7 cellular contexts compared by ENCODE assay signal in genomic region chr5:147721191-147721960, GRCh38.
DNase-seq lines count a peak whose midpoint lies in the region; ATAC-seq and TF ChIP-seq lines count a peak whose summit lies in the region.
"Not testable (repeated sequence)": the region's sequence is repeated elsewhere in the genome, so short reads cannot be mapped to it uniquely, and the experiment has no call there.

No MANE protein-coding gene starts in this region.

- POLR2A ChIA-PET in Caco-2 (lab: Charles Lee) = not testable (repeated sequence)
- POLR2A ChIA-PET in WTC11 (lab: Charles Lee) = interaction anchor here (1.2 kb wide), 1 partner anchor 59 kb away, joined by 3 read pairs; no protein-coding TSS in a partner anchor

- not testable (repeated sequence) for H3K36me3 ChIP-seq in Caco-2 (ENCODE audit: control insufficient read depth, insufficient read depth, low read length); HUES6 (ENCODE audit: control insufficient read depth, insufficient read depth, low read length); endodermal cell (ENCODE audit: control insufficient read depth, insufficient read depth, low read length); neuron (ENCODE audit: insufficient read depth, low read length)

- not testable (repeated sequence) for TF ChIP-seq CTCF in Caco-2 (IDR thresholded peaks at IDR 0.05; ENCODE audit: insufficient read depth in 1 of 2, low read depth in 1 of 2, low read length in 1 of 2, severe bottlenecking in 1 of 2, unreplicated experiment in 1 of 2); WTC11 (IDR thresholded peaks at IDR 0.05); endodermal cell (conservative IDR thresholded peaks at IDR 0.05)

- not testable (repeated sequence) for BruUV-seq in Caco-2 (replicated peaks; lab: Mats Ljungman, UMichigan)

- not testable (repeated sequence) for H3K27me3 Mint-ChIP-seq in Caco-2 (ENCODE audit: insufficient read depth, unreplicated experiment); WTC11 (ENCODE audit: low read depth); endodermal cell (ENCODE audit: insufficient read depth)

- H2AFZ ChIP-seq in neuron (ENCODE audit: low read depth, low read length) = not testable (repeated sequence)

- DNase-seq in Caco-2 = peak; percentile 64 to 69
- peak; percentile 4 for DNase-seq in NCI-H748 treated with DMSO at 0.1 percent for 48 hours (lab: John Stamatoyannopoulos, UW)
- peak; percentile 66 for DNase-seq in WTC11 (ENCODE audit: low spot score)
- DNase-seq in endodermal cell = not testable (repeated sequence)

- H3K27ac ChIP-seq in HUES6 (ENCODE audit: low read depth, low read length) = peak overlapping the region; percentile 34; the same call in 1 of the 2 replicates
- not testable (repeated sequence) for H3K27ac ChIP-seq in endodermal cell (ENCODE audit: low read depth, low read length)

- H3K36me3 Mint-ChIP-seq in Caco-2 (ENCODE audit: insufficient read depth, unreplicated experiment); WTC11; endodermal cell (ENCODE audit: low read depth): not testable (repeated sequence)

- CTCF ChIA-PET in Caco-2 (lab: Charles Lee) = interaction anchor here (0.6 kb wide), 1 partner anchor 61 kb away, joined by 3 read pairs; no protein-coding TSS in a partner anchor
- CTCF ChIA-PET in WTC11 (lab: Charles Lee) = not testable (repeated sequence)

- intact Hi-C loops in Caco-2 (cut with micrococcal nuclease; ENCODE audit: unreplicated experiment) = not testable (repeated sequence)

- H3K9me3 ChIP-seq in Caco-2; HUES6 (ENCODE audit: control insufficient read depth, insufficient read depth, low read depth, low read length); endodermal cell (ENCODE audit: control insufficient read depth, low read length); iPS-18c (ENCODE audit: control insufficient read depth, insufficient read depth, low read length); neuron (ENCODE audit: low read length): not testable (repeated sequence)

- not testable (repeated sequence) for H3K9me3 Mint-ChIP-seq in Caco-2 (ENCODE audit: unreplicated experiment); WTC11; endodermal cell

- 34 to 80% methylated on average over 3 to 18 of the region's 38 CpGs for WGBS in endodermal cell (ENCODE audit: insufficient coverage in 1 of 2, insufficient read length in 1 of 2), 2 experiments

- not testable (repeated sequence) for H3K4me1 Mint-ChIP-seq in Caco-2 (ENCODE audit: low read depth, unreplicated experiment); WTC11; endodermal cell

- not testable (repeated sequence) for H3K4me1 ChIP-seq in Caco-2; HUES6 (ENCODE audit: control insufficient read depth, insufficient read depth, low read length); endodermal cell (ENCODE audit: control insufficient read depth, insufficient read depth, low read length); neuron (ENCODE audit: insufficient read depth, low read length)

- H3K4me3 ChIP-seq in Caco-2 (ENCODE audit: low read depth, low read length) (peak overlapping the region; percentile 39), HUES6 (ENCODE audit: low read depth, low read length) (peak overlapping the region; percentile 55), endodermal cell (ENCODE audit: low read length) (peak overlapping the region; percentile 69), iPS-18c (ENCODE audit: insufficient read depth, low read depth, low read length) (peak overlapping the region; percentile 21; the same call in 1 of the 2 replicates), neuron (ENCODE audit: low read length) (peak overlapping the region; percentile 26)

- H3K4me3 Mint-ChIP-seq in Caco-2 (ENCODE audit: unreplicated experiment) = peak overlapping the region; percentile 67
- H3K4me3 Mint-ChIP-seq in WTC11 = peak overlapping the region; percentile 88
- H3K4me3 Mint-ChIP-seq in endodermal cell = peak overlapping the region; percentile 70

- not testable (repeated sequence) for H3K27me3 ChIP-seq in Caco-2 (replicated peaks; ENCODE audit: control insufficient read depth, insufficient read depth, low read length); HUES6 (ENCODE audit: control insufficient read depth, insufficient read depth, low read length); endodermal cell (ENCODE audit: control insufficient read depth, insufficient read depth, low read length, poor library complexity, severe bottlenecking); neuron (ENCODE audit: insufficient read depth, low read length)

- H3K27ac Mint-ChIP-seq in Caco-2 (ENCODE audit: unreplicated experiment) (peak overlapping the region; percentile 21), WTC11 (peak overlapping the region; percentile 28), endodermal cell (peak overlapping the region; percentile 99)

- ATAC-seq in WTC11 = not testable (repeated sequence)

- H3K9ac ChIP-seq in HUES6 (ENCODE audit: low read length) = peak overlapping the region; percentile 57
- H3K9ac ChIP-seq in endodermal cell (ENCODE audit: extremely low read depth, low read length, poor library complexity, severe bottlenecking) = peak overlapping the region; percentile 48

TF ChIP-seq in WTC11, 78 proteins besides CTCF, POLR2A, EP300 and RAD21:
- peak; percentile 46; the same call in 1 of the 2 replicates for TF ChIP-seq FOXK1 (CRISPR knock-in tag; IDR thresholded peaks at IDR 0.05)

Comparison
In these comparisons a context has a peak if more than half of its experiments do, and no peak if none do; other contexts are left out.
1. H3K27ac Mint-ChIP-seq: peak in every context shown above with its lines; median percentile 99 in endodermal cell; 28 in WTC11; 21 in Caco-2.